Comparison of ENCODE assay signal across 8 cellular contexts in genomic region chr3:94310736-94311135, GRCh38.
"Had no signal": no experiment of that assay in that cellular context is flagged by ENCODE, and none has a peak within 500 bp of the region (broad histone marks: within the 10 kb centered on the region; RNA-seq: fewer than 3 reads in every experiment).

No MANE protein-coding gene starts in this region.

- H3K27ac ChIP-seq: GM23248, HL-60 had no signal

- H3K4me3 ChIP-seq: GM23248 had no signal

- DNase-seq: GM23248, GOT3, H7, HCEC 1CT, KBM-7 had no signal

- H3K36me3 Mint-ChIP-seq: IgD-negative memory B cell had no signal

- H3K9ac ChIP-seq: GM23248 had no signal

- H3K4me3 Mint-ChIP-seq: IgD-negative memory B cell had no signal

- H2AFZ ChIP-seq: GM23248 had no signal

- H3K4me1 Mint-ChIP-seq: IgD-negative memory B cell had no signal

- ATAC-seq: HepG2 had no signal

- H3K27ac Mint-ChIP-seq: IgD-negative memory B cell had no signal

- H3K27me3 Mint-ChIP-seq: IgD-negative memory B cell had no signal
